ENCODE assay signal across 8 cellular contexts in the genomic region with DNA sequence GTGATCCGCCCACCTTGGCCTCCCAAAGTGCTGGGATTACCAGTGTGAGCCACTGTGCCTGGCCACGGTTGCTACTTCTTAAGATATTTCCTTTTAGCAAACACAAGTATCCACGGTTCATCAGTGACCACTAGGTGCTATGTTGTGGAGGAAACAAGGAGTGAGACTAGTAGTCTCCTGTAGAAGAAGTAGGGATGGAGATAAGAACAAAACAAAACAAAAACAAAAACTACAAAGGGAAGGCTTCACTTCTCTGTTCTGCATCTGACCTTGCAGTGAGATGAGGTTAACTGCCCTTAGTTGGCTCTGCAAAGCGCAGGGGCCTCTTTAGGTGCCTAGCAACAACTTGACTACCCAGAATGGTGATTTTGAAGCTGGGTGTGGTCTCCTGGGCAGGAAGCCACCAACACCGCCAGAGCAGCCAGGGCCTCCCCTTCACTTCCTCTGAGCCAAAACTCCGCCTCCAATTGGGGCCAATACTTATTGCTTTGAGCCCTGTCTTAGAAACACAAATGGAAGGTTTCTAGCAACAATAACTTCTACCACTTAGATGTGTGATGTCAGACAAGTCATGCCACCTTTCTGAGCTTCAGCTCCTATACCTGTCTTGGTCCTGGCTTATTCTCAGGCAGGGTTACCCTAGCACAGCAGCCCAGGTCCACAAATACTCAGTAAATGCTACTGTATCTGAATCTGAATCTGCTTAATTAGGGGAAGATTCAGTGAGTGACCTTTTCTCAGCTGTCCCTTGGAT. TPM values are rescaled to one million over a fixed set of nuclear protein-coding genes. Genes with fewer than 3 reads are reported as not detected.
DNase-seq lines count a peak whose midpoint lies in the region; ATAC-seq and TF ChIP-seq lines count a peak whose summit lies in the region.

No MANE protein-coding gene starts in this region.

- H3K4me3 Mint-ChIP-seq in T-helper 1 cell treated with Interleukin-12 subunit alpha and Interleukin-12 subunit beta and Interleukin-4 antibody, amounts not matched to agents 30 μg/mL and 1 μg/mL, for 36 hours: peak overlapping the region; percentile 71

- TF ChIP-seq POLR2A in adrenal gland (IDR thresholded peaks at IDR 0.05): no peak

- H3K79me2 ChIP-seq in Loucy (ENCODE audit: insufficient read depth, low read length): no peaks in the 10 kb centered on the region

- no peaks in the 10 kb centered on the region for H3K9me2 ChIP-seq in Loucy (replicated peaks; ENCODE audit: low read depth, low read length)

- ATAC-seq in GM21786 (IDR thresholded peaks at IDR 0.05; ENCODE audit: unreplicated experiment): peak; percentile 95
- ATAC-seq in left lung: peak; percentile 98

- H4K20me1 ChIP-seq in Loucy (ENCODE audit: insufficient read depth, low read length, poor library complexity, severe bottlenecking): no peaks in the 10 kb centered on the region

- peak overlapping the region; percentile 68 for H3K4me2 ChIP-seq in Loucy (ENCODE audit: low read depth, low read length, poor library complexity, severe bottlenecking)

- H3K4me3 ChIP-seq in GM06990 (replicated peaks; ENCODE audit: low read depth, low read length): peak overlapping the region; percentile 37
- H3K4me3 ChIP-seq in Loucy (ENCODE audit: low read length, poor library complexity, severe bottlenecking): peak overlapping the region; percentile 72
- no peak overlapping the region for H3K4me3 ChIP-seq in adrenal gland
- no peak overlapping the region for H3K4me3 ChIP-seq in left lung
- H3K4me3 ChIP-seq in dorsolateral prefrontal cortex: peak overlapping the region in 1 of 59 donors; percentile 22

- H3K4me1 ChIP-seq in Loucy (ENCODE audit: insufficient read depth, low read length, poor library complexity, severe bottlenecking): peaks cover 40% of the 10 kb centered on the region
- no peaks in the 10 kb centered on the region for H3K4me1 ChIP-seq in adrenal gland (replicated peaks in 1 of 2)
- peaks cover 8 to 26% of the 10 kb centered on the region in 2 donors for H3K4me1 ChIP-seq in left lung

- H2AFZ ChIP-seq in Loucy (ENCODE audit: low read length): peak overlapping the region; percentile 76; the same call in 1 of the 2 replicates

- peak overlapping the region in 1 of 5 donors; percentile 28 for H3K27ac ChIP-seq in adrenal gland
- peak overlapping the region; percentile 33 to 88 for H3K27ac ChIP-seq in left lung
- H3K27ac ChIP-seq in dorsolateral prefrontal cortex: no peak overlapping the region

- H3K27ac Mint-ChIP-seq in T-helper 1 cell treated with Interleukin-12 subunit alpha and Interleukin-12 subunit beta and Interleukin-4 antibody, amounts not matched to agents 30 μg/mL and 1 μg/mL, for 36 hours: peak overlapping the region; percentile 95

- H3K27me3 Mint-ChIP-seq in T-helper 1 cell treated with Interleukin-12 subunit alpha and Interleukin-12 subunit beta and Interleukin-4 antibody, amounts not matched to agents 30 μg/mL and 1 μg/mL, for 36 hours (ENCODE audit: low read depth): no peaks in the 10 kb centered on the region

- H3K27me3 ChIP-seq in GM06990 (replicated peaks; ENCODE audit: control insufficient read depth, insufficient read depth, low read length) (no peaks in the 10 kb centered on the region), Loucy (ENCODE audit: insufficient read depth, low read length, poor library complexity, severe bottlenecking) (no peaks in the 10 kb centered on the region), adrenal gland (no peaks in the 10 kb centered on the region), left lung (no peaks in the 10 kb centered on the region), dorsolateral prefrontal cortex (no peaks in the 10 kb centered on the region)

- H3K9me3 Mint-ChIP-seq in T-helper 1 cell treated with Interleukin-12 subunit alpha and Interleukin-12 subunit beta and Interleukin-4 antibody, amounts not matched to agents 30 μg/mL and 1 μg/mL, for 36 hours: no peaks in the 10 kb centered on the region

- H3K9me3 ChIP-seq in Loucy (ENCODE audit: insufficient read depth, low read depth, low read length) (no peaks in the 10 kb centered on the region), adrenal gland (replicated peaks in 1 of 3) (no peaks in the 10 kb centered on the region), left lung (no peaks in the 10 kb centered on the region)

- H3K36me3 ChIP-seq in GM06990 (ENCODE audit: control insufficient read depth, insufficient read depth, low read length) (no peaks in the 10 kb centered on the region), Loucy (ENCODE audit: insufficient read depth, low read length) (no peaks in the 10 kb centered on the region), adrenal gland (replicated peaks in 1 of 2) (no peaks in the 10 kb centered on the region), left lung (no peaks in the 10 kb centered on the region)

- WGBS in adrenal gland, 4 donors: 50 to 61% (median 54%) methylated on average over 6 of the region's 6 CpGs

- DNase-seq in GM06990 (ENCODE audit: extremely low read depth, insufficient read length) (peak; percentile 83), adrenal gland (peak in 6 of 7 donors; percentile 26 to 66 (median 52)), left lung (peak; percentile 82 to 85), dorsolateral prefrontal cortex (no peak)
- peak; percentile 68 to 79 for DNase-seq in stimulated activated CD8-positive, alpha-beta memory T cell treated with anti-CD3 and anti-CD28 coated beads, Interleukin-2, amount 100 ng/mL, for 1 hour (ENCODE audit: low read depth in 2 of 2)

- TF ChIP-seq CTCF in GM06990 (IDR thresholded peaks at IDR 0.05; ENCODE audit: insufficient read depth, low read length, poor library complexity, severe bottlenecking): peak; percentile 32
- TF ChIP-seq CTCF in Loucy (conservative IDR thresholded peaks at IDR 0.05; ENCODE audit: low read length): peak; percentile 30; the same call in 1 of the 2 replicates
- TF ChIP-seq CTCF in adrenal gland (IDR thresholded peaks at IDR 0.05): no peak
- no peak for TF ChIP-seq CTCF in left lung (IDR thresholded peaks at IDR 0.05)
- no peak for TF ChIP-seq CTCF in dorsolateral prefrontal cortex (IDR thresholded peaks at IDR 0.05 in 54 of 56, conservative IDR thresholded peaks at IDR 0.05 in 2 of 56; ENCODE audit: low read depth in 1 of 56, partially characterized antibody in 56 of 56)

- H3K9ac ChIP-seq in Loucy (ENCODE audit: low read depth, low read length, poor library complexity, severe bottlenecking): peak overlapping the region; percentile 61

- peaks cover 3% of the 10 kb centered on the region; the same call in 1 of the 2 replicates for H3F3A ChIP-seq in Loucy (ENCODE audit: low read depth)

- intact Hi-C loops in adrenal gland (cut with DNase I) (no loop called here), left lung (cut with DNase I) (no loop called here), dorsolateral prefrontal cortex (cut with DNase I) (no loop called here)

- H3K4me1 Mint-ChIP-seq in T-helper 1 cell treated with Interleukin-12 subunit alpha and Interleukin-12 subunit beta and Interleukin-4 antibody, amounts not matched to agents 30 μg/mL and 1 μg/mL, for 36 hours (ENCODE audit: low read depth): peaks cover 42% of the 10 kb centered on the region

- H3K36me3 Mint-ChIP-seq in T-helper 1 cell treated with Interleukin-12 subunit alpha and Interleukin-12 subunit beta and Interleukin-4 antibody, amounts not matched to agents 30 μg/mL and 1 μg/mL, for 36 hours (ENCODE audit: low read depth): no peaks in the 10 kb centered on the region

RNA-seq across cellular contexts. Expression of gene CDC42, which starts 12.7 kb away (rescaled TPM):
- total RNA-seq in adrenal gland (100 to 1,000 TPM; 150 to 240 (median 215) TPM), left lung (100 to 1,000 TPM; 277 to 292 TPM), dorsolateral prefrontal cortex (100 to 1,000 TPM in 116 of 120 experiments, 10 to 100 TPM in 4; 71.6 to 204 (median 149) TPM)
- 100 to 1,000 TPM in 1 of 3 donors, 10 to 100 TPM in 2; 69.6 to 279 (median 79.1) TPM for polyA plus RNA-seq in adrenal gland

RNA-seq across cellular contexts. Expression of gene CELA3A, which starts 38.3 kb away (rescaled TPM):
- total RNA-seq in adrenal gland: 1 to 10 TPM in 3 of 8 donors, not detected in 5; 3.1 to 9.4 (median 9.0) TPM
- 1 to 10 TPM in 2 of 3 donors, not detected in 1; 1.6 to 2.3 TPM for polyA plus RNA-seq in adrenal gland
- total RNA-seq in left lung: not detected
- total RNA-seq in dorsolateral prefrontal cortex: not detected

Comparison
In these comparisons a context has a peak if more than half of its experiments do, and no peak if none do; other contexts are left out.
1. DNase-seq: peak in GM06990 (single experiment), adrenal gland (6 of 7), left lung (2 of 2) and stimulated activated CD8-positive, alpha-beta memory T cell treated with anti-CD3 and anti-CD28 coated beads, Interleukin-2, amount 100 ng/mL, for 1 hour (2 of 2); none in dorsolateral prefrontal cortex (0 of 10).
2. H3K4me3 ChIP-seq: peak in GM06990 (single experiment) and Loucy (single experiment); none in adrenal gland (0 of 4) and left lung (0 of 2).
3. CTCF ChIP-seq: peak in GM06990 (single experiment) and Loucy (single experiment); none in adrenal gland (0 of 6), left lung (0 of 2) and dorsolateral prefrontal cortex (0 of 56).
4. H3K27ac ChIP-seq: peak in left lung (2 of 2); none in dorsolateral prefrontal cortex (0 of 59).